ENCODE assay signal across 16 cellular contexts in the genomic region with DNA sequence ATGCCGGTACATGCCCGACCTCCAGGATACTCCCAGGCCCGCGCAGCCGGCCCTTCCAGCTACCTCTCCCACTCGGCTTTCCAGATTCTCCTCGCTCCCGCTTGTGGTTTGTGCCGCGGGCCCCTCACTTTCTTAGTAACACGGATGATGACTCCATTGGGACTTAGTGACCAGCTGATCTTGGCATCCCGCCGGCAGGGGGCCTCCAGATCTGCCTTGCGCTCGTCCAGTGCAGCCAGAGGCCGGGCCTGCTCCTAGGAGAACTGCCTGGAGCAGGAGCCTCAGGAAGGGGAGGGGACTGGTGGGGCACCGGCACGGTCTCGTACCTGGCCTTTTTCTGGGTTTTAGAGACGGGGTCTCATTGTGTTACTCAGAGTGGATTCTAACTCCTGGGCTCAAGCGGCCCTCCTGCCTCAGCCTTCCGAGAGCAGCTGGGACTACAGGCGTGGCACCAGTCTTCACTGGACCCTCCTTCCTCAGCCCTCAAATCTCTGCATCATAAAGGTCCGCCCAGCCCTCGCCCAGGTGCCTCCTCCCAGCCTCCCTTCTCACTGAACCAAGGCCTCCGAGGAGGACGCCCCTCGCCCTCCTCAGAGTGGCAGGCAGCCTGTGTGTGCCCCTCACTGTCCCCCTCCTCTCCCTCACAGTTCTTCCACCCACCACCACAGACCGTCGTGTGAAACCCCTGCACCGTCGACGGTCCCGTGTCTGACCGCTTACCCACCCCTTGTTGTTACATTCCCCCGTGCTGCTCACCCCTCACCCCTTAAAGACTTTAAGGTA.
DNase-seq lines count a peak whose midpoint lies in the region; ATAC-seq, FAIRE-seq and TF ChIP-seq lines count a peak whose summit lies in the region.
"Had no signal": no experiment of that assay in that cellular context is flagged by ENCODE, and none has a peak within 500 bp of the region (broad histone marks: within the 10 kb centered on the region; RNA-seq: fewer than 3 reads in every experiment).

No MANE protein-coding gene starts in this region.

- intact Hi-C loops in K562 (cut with micrococcal nuclease), result loop anchor here (5.0 to 10.0 kb wide), 2 partner anchors 49 to 523 kb away; no protein-coding TSS in a partner anchor

- in situ Hi-C loops in K562 (cut with MboI), result no loop called here

- H4K20me1 ChIP-seq in K562 (replicated peaks; ENCODE audit: control insufficient read depth, insufficient read depth, low read length) (no peaks in the 10 kb centered on the region), smooth muscle cell (ENCODE audit: low read depth) (no peaks in the 10 kb centered on the region)

- H3K79me2 ChIP-seq in K562 (ENCODE audit: control insufficient read depth, insufficient read depth, low read length), result no peaks in the 10 kb centered on the region
- no peaks in the 10 kb centered on the region for H3K79me2 ChIP-seq in smooth muscle cell (ENCODE audit: low read depth)

- DNase-seq in K562 (ENCODE audit: extremely low read depth in 1 of 4, low spot score in 3 of 4) (peak; percentile 33 to 73 (median 49)), iPS DF 19.7 (ENCODE audit: low read depth, low spot score) (peak; percentile 33), smooth muscle cell (lab: John Stamatoyannopoulos, UW; ENCODE audit: unreplicated experiment) (no peak), DMS79 treated with DMSO at 0.1 percent for 48 hours (lab: John Stamatoyannopoulos, UW) (no peak), caudate nucleus (lab: John Stamatoyannopoulos, UW) (no peak), NCI-H2196 (lab: John Stamatoyannopoulos, UW; ENCODE audit: unreplicated experiment) (no peak)
- DNase-seq: activated CD4-positive, alpha-beta T cell treated with anti-CD3 and anti-CD28 coated beads for 1 hour; activated naive CD8-positive, alpha-beta T cell treated with anti-CD3 and anti-CD28 coated beads, Interleukin-2, amount 50 U/mL, for 24 hours; activated T-cell treated with anti-CD3 and anti-CD28 coated beads for 4 hours; CD4-positive, alpha-beta T cell; colonic mucosa; NCI-H524 treated with DMSO at 0.1 percent for 48 hours; PC-9 had no signal

- H3K4me1 ChIP-seq in HUES6 (ENCODE audit: control insufficient read depth, insufficient read depth, low read length), result peaks cover 10% of the 10 kb centered on the region; the same call in 1 of the 2 replicates
- peaks cover 6 to 9% of the 10 kb centered on the region in 2 experiments; a peak in 4 of 5 replicates for H3K4me1 ChIP-seq in K562 (replicated peaks in 1 of 2; ENCODE audit: control insufficient read depth in 2 of 2, insufficient read depth in 2 of 2, low read length in 2 of 2)
- H3K4me1 ChIP-seq in smooth muscle cell (ENCODE audit: low read depth), result no peaks in the 10 kb centered on the region
- H3K4me1 ChIP-seq: colonic mucosa had no signal

- no TSS peak for BruUV-seq in K562 (replicated peaks; lab: Mats Ljungman, UMichigan)

- TF ChIP-seq RAD21 in K562 (CRISPR knock-in tag; conservative IDR thresholded peaks at IDR 0.05 in 1 of 2, IDR thresholded peaks at IDR 0.05 in 1 of 2), result peak; percentile 25 to 56; a peak in 2 of 4 replicates

- ATAC-seq in K562, result peak; percentile 86
- ATAC-seq: activated naive CD8-positive, alpha-beta T cell treated with anti-CD3 and anti-CD28 coated beads, Interleukin-2, amount 50 U/mL, for 24 hours had no signal

- H3K9me1 ChIP-seq in K562 (ENCODE audit: control insufficient read depth, insufficient read depth, low read length), result no peaks in the 10 kb centered on the region

- CTCF ChIA-PET in K562 (lab: Yijun Ruan, JAX; ENCODE audit: low intra/inter-chr PET ratio), result interaction anchor here (0.7 kb wide), 1 partner anchor 340 kb away, joined by 3 read pairs; no protein-coding TSS in a partner anchor

- H2AFZ ChIP-seq in K562 (ENCODE audit: low read depth, low read length) (no peak overlapping the region), smooth muscle cell (ENCODE audit: low read depth) (no peak overlapping the region)
- H2AFZ ChIP-seq: PC-9 had no signal

- H3K36me3 ChIP-seq in HUES6 (ENCODE audit: control insufficient read depth, insufficient read depth, low read length) (no peaks in the 10 kb centered on the region), K562 (ENCODE audit: control insufficient read depth, insufficient read depth, low read length) (no peaks in the 10 kb centered on the region), smooth muscle cell (ENCODE audit: low read depth) (no peaks in the 10 kb centered on the region)
- H3K36me3 ChIP-seq: colonic mucosa, vagina had no signal

- TF ChIP-seq EP300 in K562 (IDR thresholded peaks at IDR 0.05; ENCODE audit: low read length), result no peak

- no peak overlapping the region for H3K4me2 ChIP-seq in K562 (ENCODE audit: insufficient read depth, low read length)
- H3K4me2 ChIP-seq in smooth muscle cell, result no peak overlapping the region
- H3K4me2 ChIP-seq: PC-9 had no signal

- FAIRE-seq in K562 (lab: Jason Lieb, UNC), result peak; percentile 44
- FAIRE-seq: islet of Langerhans had no signal

- no peak for TF ChIP-seq POLR2A in K562 (conservative IDR thresholded peaks at IDR 0.05)

- no peak overlapping the region for H3K9ac ChIP-seq in HUES6 (ENCODE audit: low read length)
- no peak overlapping the region; a peak in 1 of 4 replicates for H3K9ac ChIP-seq in K562 (ENCODE audit: insufficient read depth in 1 of 2, low read depth in 2 of 2, low read length in 2 of 2)
- H3K9ac ChIP-seq in smooth muscle cell (ENCODE audit: low read depth), result no peak overlapping the region

- peak overlapping the region; percentile 32; the same call in 1 of the 2 replicates for H3K4me3 ChIP-seq in HUES6 (ENCODE audit: low read depth, low read length)
- no peak overlapping the region for H3K4me3 ChIP-seq in K562
- no peak overlapping the region for H3K4me3 ChIP-seq in smooth muscle cell
- H3K4me3 ChIP-seq: colonic mucosa, PC-9, vagina had no signal

- H3K9me3 ChIP-seq in HUES6 (ENCODE audit: control insufficient read depth, insufficient read depth, low read depth, low read length) (no peaks in the 10 kb centered on the region), K562 (replicated peaks; ENCODE audit: control insufficient read depth, insufficient read depth, low read depth, low read length) (no peaks in the 10 kb centered on the region), smooth muscle cell (replicated peaks; ENCODE audit: low read depth) (no peaks in the 10 kb centered on the region)
- H3K9me3 ChIP-seq: colonic mucosa, vagina had no signal

- 7% methylated on average over 33 of the region's 36 CpGs for WGBS in K562 (ENCODE audit: insufficient coverage, low coverage, missing lambda C conversion rate)
- 75% methylated on average over 33 of the region's 36 CpGs for WGBS in smooth muscle cell (ENCODE audit: low lambda C conversion rate)

- H3K27me3 ChIP-seq in HUES6 (ENCODE audit: control insufficient read depth, insufficient read depth, low read length), result no peaks in the 10 kb centered on the region
- H3K27me3 ChIP-seq in K562 (ENCODE audit: control insufficient read depth in 2 of 2, insufficient read depth in 2 of 2, low read length in 2 of 2), result peaks cover 23 to 37% of the 10 kb centered on the region in 2 experiments
- peaks cover 14% of the 10 kb centered on the region for H3K27me3 ChIP-seq in smooth muscle cell (ENCODE audit: low read depth)
- H3K27me3 ChIP-seq: colonic mucosa, vagina had no signal

- no peaks in the 10 kb centered on the region for H3F3A ChIP-seq in smooth muscle cell (ENCODE audit: low read depth)

- H3K27ac ChIP-seq in HUES6 (ENCODE audit: low read depth, low read length), result no peak overlapping the region
- H3K27ac ChIP-seq in K562 (ENCODE audit: extremely low read depth, low read depth, low read length), result no peak overlapping the region
- no peak overlapping the region for H3K27ac ChIP-seq in smooth muscle cell (ENCODE audit: low read depth)
- no peak overlapping the region for H3K27ac ChIP-seq in caudate nucleus (ENCODE audit: low read depth, low read length)
- H3K27ac ChIP-seq: colonic mucosa, PC-9, vagina had no signal

- POLR2A ChIA-PET in K562 (lab: Yijun Ruan, JAX), result interaction anchor here (0.9 kb wide), 1 partner anchor 35 kb away, joined by 3 read pairs; no protein-coding TSS in a partner anchor

- TF ChIP-seq CTCF in K562 (IDR thresholded peaks at IDR 0.05 in 2 of 3, conservative IDR thresholded peaks at IDR 0.05 in 1 of 3; ENCODE audit: insufficient read depth in 2 of 3, low read depth in 1 of 3, low read length in 3 of 3) (peak; percentile 50 to 57 (median 55); a peak in 5 of 6 replicates), smooth muscle cell (IDR thresholded peaks at IDR 0.05; ENCODE audit: borderline replicate concordance, insufficient read depth, poor library complexity, severe bottlenecking) (peak; percentile 23)

TF ChIP-seq in K562, 482 proteins besides CTCF, POLR2A, EP300 and RAD21 (continues in another document):
- TF ChIP-seq NR2C2 (CRISPR knock-in tag; IDR thresholded peaks at IDR 0.05) (no peak), NR2C2 (tag; IDR thresholded peaks at IDR 0.05) (no peak), ZNF217 (CRISPR knock-in tag; IDR thresholded peaks at IDR 0.05) (no peak), DACH1 (IDR thresholded peaks at IDR 0.05; ENCODE audit: partially characterized antibody) (peak; percentile 65), EP400 (IDR thresholded peaks at IDR 0.05) (no peak), ELF4 (CRISPR knock-in tag; IDR thresholded peaks at IDR 0.05) (no peak), MAFF (IDR thresholded peaks at IDR 0.05; ENCODE audit: low read length) (no peak)
- TF ChIP-seq, protein P1, sequence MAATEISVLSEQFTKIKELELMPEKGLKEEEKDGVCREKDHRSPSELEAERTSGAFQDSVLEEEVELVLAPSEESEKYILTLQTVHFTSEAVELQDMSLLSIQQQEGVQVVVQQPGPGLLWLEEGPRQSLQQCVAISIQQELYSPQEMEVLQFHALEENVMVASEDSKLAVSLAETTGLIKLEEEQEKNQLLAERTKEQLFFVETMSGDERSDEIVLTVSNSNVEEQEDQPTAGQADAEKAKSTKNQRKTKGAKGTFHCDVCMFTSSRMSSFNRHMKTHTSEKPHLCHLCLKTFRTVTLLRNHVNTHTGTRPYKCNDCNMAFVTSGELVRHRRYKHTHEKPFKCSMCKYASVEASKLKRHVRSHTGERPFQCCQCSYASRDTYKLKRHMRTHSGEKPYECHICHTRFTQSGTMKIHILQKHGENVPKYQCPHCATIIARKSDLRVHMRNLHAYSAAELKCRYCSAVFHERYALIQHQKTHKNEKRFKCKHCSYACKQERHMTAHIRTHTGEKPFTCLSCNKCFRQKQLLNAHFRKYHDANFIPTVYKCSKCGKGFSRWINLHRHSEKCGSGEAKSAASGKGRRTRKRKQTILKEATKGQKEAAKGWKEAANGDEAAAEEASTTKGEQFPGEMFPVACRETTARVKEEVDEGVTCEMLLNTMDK (IDR thresholded peaks at IDR 0.05; ENCODE audit: borderline replicate concordance, insufficient read depth, low read depth, low read length, poor library complexity, severe bottlenecking), result peak; percentile 72

Comparison
In these comparisons a context has a peak if more than half of its experiments do, and no peak if none do; other contexts are left out.
1. DNase-seq: peak in K562 (4 of 4) and iPS DF 19.7 (single experiment); none in smooth muscle cell (single experiment), DMS79 treated with DMSO at 0.1 percent for 48 hours (single experiment), caudate nucleus (0 of 61) and NCI-H2196 (single experiment).